14 cellular contexts compared by ENCODE assay signal in the genomic region with DNA sequence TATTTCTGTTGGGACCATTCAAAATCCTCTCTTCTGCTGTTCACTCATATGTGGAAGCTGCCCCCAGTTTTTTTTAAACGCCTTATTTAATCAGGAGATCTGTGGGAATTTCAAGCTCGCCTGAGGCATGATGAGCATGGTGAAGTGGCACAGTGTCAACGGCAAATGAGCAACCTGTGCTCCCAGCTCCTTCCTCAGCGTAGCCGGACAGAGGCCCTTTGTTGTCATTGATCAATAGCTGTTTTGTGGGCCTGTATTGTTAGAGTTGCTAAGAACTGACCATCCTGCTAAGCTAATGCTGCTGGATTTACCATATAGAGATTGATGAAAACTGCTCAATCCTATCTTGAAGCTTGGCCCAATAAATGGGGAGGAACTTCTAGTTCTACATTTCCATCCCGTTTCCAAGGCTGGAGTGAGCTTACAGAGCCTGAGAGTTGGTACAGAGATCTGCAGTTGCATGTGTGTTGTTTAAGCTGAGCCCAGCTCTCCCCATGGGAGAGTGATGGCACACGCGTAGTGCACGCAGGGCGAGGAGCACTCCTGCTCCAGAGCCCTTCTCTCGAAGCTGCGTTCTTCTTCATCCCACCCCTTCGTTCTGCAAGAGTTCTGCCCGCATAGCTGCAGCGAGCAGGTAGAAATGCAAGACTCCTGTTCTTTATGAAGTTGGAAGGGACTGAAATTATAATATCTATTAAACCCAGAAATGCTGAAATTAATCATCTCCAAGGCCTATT.
"Had no signal": no experiment of that assay in that cellular context is flagged by ENCODE, and none has a peak within 500 bp of the region (broad histone marks: within the 10 kb centered on the region; RNA-seq: fewer than 3 reads in every experiment).

No MANE protein-coding gene starts in this region.

- H3K9me3 Mint-ChIP-seq: activated naive CD4-positive, alpha-beta T cell treated with anti-CD3 and anti-CD28 coated beads, Interleukin-2, amount 50 U/mL, for 24 hours; effector memory CD8-positive, alpha-beta T cell; stimulated activated memory B cell treated with anti-CD40 and anti-IgM and Interleukin-4, amounts not matched to agents 10 μg/mL and 1 μg/mL and 100 μg/mL, for 72 hours had no signal

- H3K27ac ChIP-seq: hepatocyte, ovary, right lobe of liver, tibial nerve had no signal

- H3K4me3 Mint-ChIP-seq: activated naive CD4-positive, alpha-beta T cell treated with anti-CD3 and anti-CD28 coated beads, Interleukin-2, amount 50 U/mL, for 24 hours; dendritic cell treated with granulocyte-macrophage colony-stimulating factor and Interleukin-4, amounts not matched to agents 40 ng/mL and 50 ng/mL, for 4 days; effector memory CD8-positive, alpha-beta T cell; stimulated activated memory B cell treated with anti-CD40 and anti-IgM and Interleukin-4, amounts not matched to agents 10 μg/mL and 1 μg/mL and 100 μg/mL, for 72 hours; T-helper 2 cell treated with Interferon-gamma antibody and Interleukin-4, amounts not matched to agents 5 μg/mL and 100 μg/mL, for 36 hours had no signal

- H3K4me2 ChIP-seq: hepatocyte, smooth muscle cell had no signal

- H3K27me3 ChIP-seq: hepatocyte, ovary, right lobe of liver, tibial nerve had no signal

- ATAC-seq: left lobe of liver had no signal

- DNase-seq: activated CD4-positive, alpha-beta T cell treated with anti-CD3 and anti-CD28 coated beads, Interleukin-2, amount 50 U/mL, for 4 hours; activated gamma-delta T cell; ovary; right lobe of liver had no signal

- H3K79me2 ChIP-seq: hepatocyte had no signal

- H3K9me3 ChIP-seq: ovary, right lobe of liver had no signal

- H3K27ac Mint-ChIP-seq: activated naive CD4-positive, alpha-beta T cell treated with anti-CD3 and anti-CD28 coated beads, Interleukin-2, amount 50 U/mL, for 24 hours; dendritic cell treated with granulocyte-macrophage colony-stimulating factor and Interleukin-4, amounts not matched to agents 40 ng/mL and 50 ng/mL, for 4 days; effector memory CD8-positive, alpha-beta T cell; stimulated activated memory B cell treated with anti-CD40 and anti-IgM and Interleukin-4, amounts not matched to agents 10 μg/mL and 1 μg/mL and 100 μg/mL, for 72 hours; T-helper 2 cell treated with Interferon-gamma antibody and Interleukin-4, amounts not matched to agents 5 μg/mL and 100 μg/mL, for 36 hours had no signal

- H3K27me3 Mint-ChIP-seq: activated naive CD4-positive, alpha-beta T cell treated with anti-CD3 and anti-CD28 coated beads, Interleukin-2, amount 50 U/mL, for 24 hours; effector memory CD8-positive, alpha-beta T cell; stimulated activated memory B cell treated with anti-CD40 and anti-IgM and Interleukin-4, amounts not matched to agents 10 μg/mL and 1 μg/mL and 100 μg/mL, for 72 hours had no signal

- H3K36me3 ChIP-seq: ovary, right lobe of liver, tibial nerve had no signal

- H3K4me3 ChIP-seq: hepatocyte, lung, ovary, right lobe of liver, smooth muscle cell, tibial nerve had no signal

- H2AFZ ChIP-seq: hepatocyte had no signal

- H3K4me1 Mint-ChIP-seq: stimulated activated memory B cell treated with anti-CD40 and anti-IgM and Interleukin-4, amounts not matched to agents 10 μg/mL and 1 μg/mL and 100 μg/mL, for 72 hours had no signal
